ENCODE assay signal across 23 cellular contexts in the genomic region with DNA sequence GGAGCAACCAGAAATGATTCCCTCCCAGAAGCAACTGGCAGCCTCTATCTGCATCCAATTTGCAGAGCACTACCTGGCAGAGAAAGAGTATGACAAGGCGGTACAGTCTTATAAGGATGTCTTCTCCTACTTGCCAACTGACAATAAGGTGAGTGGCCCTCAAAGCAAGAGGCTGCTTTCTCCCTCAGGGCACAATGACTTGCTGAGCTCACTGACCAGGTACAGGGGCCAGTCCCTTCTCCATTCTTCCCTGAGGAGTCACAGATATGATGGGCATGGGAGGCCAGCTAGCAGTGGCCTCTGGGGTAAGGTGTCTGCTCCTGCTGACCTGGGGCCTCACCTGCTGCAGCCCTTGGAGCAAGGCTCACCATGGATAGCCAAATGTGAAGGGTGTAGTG. TPM values are rescaled to one million over a fixed set of nuclear protein-coding genes. Genes with fewer than 3 reads are reported as not detected.
"Had no signal": no experiment of that assay in that cellular context is flagged by ENCODE, and none has a peak within 500 bp of the region (broad histone marks: within the 10 kb centered on the region; RNA-seq: fewer than 3 reads in every experiment).

No MANE protein-coding gene starts in this region.

- H3K36me3 ChIP-seq: cardiac muscle cell, thyroid gland, WERI-Rb-1 had no signal

- DNase-seq: activated CD4-positive, alpha-beta memory T cell treated with anti-CD3 and anti-CD28 coated beads for 36 hours; activated CD4-positive, alpha-beta T cell treated with anti-CD3 and anti-CD28 coated beads for 36 hours; activated gamma-delta T cell; activated naive CD4-positive, alpha-beta T cell treated with anti-CD3 and anti-CD28 coated beads, Interleukin-2, amount 50 U/mL, for 16 hours; activated naive CD8-positive, alpha-beta T cell treated with anti-CD3 and anti-CD28 coated beads, Interleukin-2, amount 50 U/mL, for 24 hours; activated T-cell treated with anti-CD3 and anti-CD28 coated beads for 4 hours; effector memory CD4-positive, alpha-beta T cell; left ventricle myocardium superior; mesenchymal stem cell; nephron progenitor cell; right cardiac atrium; stimulated activated CD4-positive, alpha-beta T cell treated with anti-CD3 and anti-CD28 coated beads, Interleukin-1b, Interleukin-23, amount 100 ng/mL, for 48 hours; substantia nigra; T-cell; thyroid gland; WERI-Rb-1 had no signal

- H3K9me3 Mint-ChIP-seq: activated CD4-positive, alpha-beta memory T cell treated with anti-CD3 and anti-CD28 coated beads for 36 hours; activated naive CD8-positive, alpha-beta T cell treated with anti-CD3 and anti-CD28 coated beads, Interleukin-2, amount 50 U/mL, for 24 hours; nephron progenitor cell; stimulated activated naive CD8-positive, alpha-beta T cell treated with anti-CD3 and anti-CD28 coated beads, Interleukin-15, Interleukin-2, amounts not matched to agents 100 ng/mL and 50 ng/mL, for 24 hours; T-cell had no signal

- H2AFZ ChIP-seq: parathyroid adenoma had no signal

- H3K27ac Mint-ChIP-seq: activated CD4-positive, alpha-beta memory T cell treated with anti-CD3 and anti-CD28 coated beads for 36 hours; activated CD4-positive, alpha-beta T cell treated with anti-CD3 and anti-CD28 coated beads for 36 hours; activated naive CD8-positive, alpha-beta T cell treated with anti-CD3 and anti-CD28 coated beads, Interleukin-2, amount 50 U/mL, for 24 hours; nephron progenitor cell; stimulated activated naive CD8-positive, alpha-beta T cell treated with anti-CD3 and anti-CD28 coated beads, Interleukin-15, Interleukin-2, amounts not matched to agents 100 ng/mL and 50 ng/mL, for 24 hours had no signal

- H3K27me3 Mint-ChIP-seq: activated CD4-positive, alpha-beta memory T cell treated with anti-CD3 and anti-CD28 coated beads for 36 hours; activated CD4-positive, alpha-beta T cell treated with anti-CD3 and anti-CD28 coated beads for 36 hours; activated naive CD8-positive, alpha-beta T cell treated with anti-CD3 and anti-CD28 coated beads, Interleukin-2, amount 50 U/mL, for 24 hours; stimulated activated naive CD8-positive, alpha-beta T cell treated with anti-CD3 and anti-CD28 coated beads, Interleukin-15, Interleukin-2, amounts not matched to agents 100 ng/mL and 50 ng/mL, for 24 hours; T-cell had no signal

- H3K9me3 ChIP-seq: thyroid gland had no signal

- H3K27ac ChIP-seq: cardiac muscle cell, parathyroid adenoma, thyroid gland, WERI-Rb-1 had no signal

- ATAC-seq: activated CD4-positive, alpha-beta T cell treated with anti-CD3 and anti-CD28 coated beads for 36 hours; activated naive CD8-positive, alpha-beta T cell treated with anti-CD3 and anti-CD28 coated beads, Interleukin-2, amount 50 U/mL, for 24 hours; right cardiac atrium; T-cell had no signal

- H3K4me3 Mint-ChIP-seq: activated CD4-positive, alpha-beta memory T cell treated with anti-CD3 and anti-CD28 coated beads for 36 hours; activated CD4-positive, alpha-beta T cell treated with anti-CD3 and anti-CD28 coated beads for 36 hours; activated naive CD8-positive, alpha-beta T cell treated with anti-CD3 and anti-CD28 coated beads, Interleukin-2, amount 50 U/mL, for 24 hours; nephron progenitor cell; stimulated activated naive CD8-positive, alpha-beta T cell treated with anti-CD3 and anti-CD28 coated beads, Interleukin-15, Interleukin-2, amounts not matched to agents 100 ng/mL and 50 ng/mL, for 24 hours; T-cell had no signal

- H3K4me3 ChIP-seq: cardiac muscle cell, thyroid gland had no signal

- H3K9ac ChIP-seq: parathyroid adenoma had no signal

- H3K27me3 ChIP-seq: cardiac muscle cell, thyroid gland had no signal

- H3K36me3 Mint-ChIP-seq: activated CD4-positive, alpha-beta memory T cell treated with anti-CD3 and anti-CD28 coated beads for 36 hours had no signal

RNA-seq across cellular contexts. Expression of a gene that starts 59.3 kb away (rescaled TPM):
- total RNA-seq: dermis microvascular lymphatic vessel endothelial cell, endothelial cell of umbilical vein, fibroblast of villous mesenchyme, pulmonary artery endothelial cell, T-cell, thyroid gland had no signal
- polyA plus RNA-seq: endothelial cell of umbilical vein had no signal
